Comparison of ENCODE assay signal across 22 cellular contexts in genomic region chr11:126522152-126522551, GRCh38.
"Had no signal": no experiment of that assay in that cellular context is flagged by ENCODE, and none has a peak within 500 bp of the region (broad histone marks: within the 10 kb centered on the region; RNA-seq: fewer than 3 reads in every experiment).

No MANE protein-coding gene starts in this region.

- H3K4me1 ChIP-seq: prostate gland, upper lobe of left lung had no signal

- H3K36me3 ChIP-seq: ovary, prostate gland, upper lobe of left lung had no signal

- H3K27me3 ChIP-seq: ovary, upper lobe of left lung had no signal

- DNase-seq: activated CD4-positive, alpha-beta T cell treated with anti-CD3 and anti-CD28 coated beads, Interleukin-2, amount 10 ng/mL, durations not matched to agents 7 days and 5 days; activated CD8-positive, alpha-beta memory T cell treated with anti-CD3 and anti-CD28 coated beads, Interleukin-2, amount 10 ng/mL, durations not matched to agents 7 days and 5 days; activated CD8-positive, alpha-beta T cell treated with anti-CD3 and anti-CD28 coated beads for 36 hours; activated naive CD4-positive, alpha-beta T cell treated with anti-CD3 and anti-CD28 coated beads, Interleukin-2, amount 10 ng/mL, durations not matched to agents 7 days and 5 days; activated T-cell treated with anti-CD3 and anti-CD28 coated beads for 4 hours; amygdala; cerebellar nuclear complex; erythroblast; glutamatergic neuron; kidney glomerular epithelial cell; left ventricle myocardium superior; midbrain; ovary; stimulated activated CD4-positive, alpha-beta T cell treated with anti-CD3 and anti-CD28 coated beads, Interleukin-12 subunit alpha, Interleukin-12 subunit beta, amount 100 ng/mL, for 4 hours; stimulated activated CD4-positive, alpha-beta T cell treated with anti-CD3 and anti-CD28 coated beads, Interleukin-4, amount 100 ng/mL, for 4 hours; stimulated activated naive CD8-positive, alpha-beta T cell treated with anti-CD3 and anti-CD28 coated beads, Interleukin-15, Interleukin-2, amounts not matched to agents 100 U/mL and 50 U/mL, for 24 hours; upper lobe of left lung had no signal

- H3K79me2 ChIP-seq: hepatocyte had no signal

- H3K9me3 ChIP-seq: ovary, prostate gland, upper lobe of left lung had no signal

- H2AFZ ChIP-seq: hepatocyte had no signal

- H3K27ac ChIP-seq: hepatocyte, ovary, prostate gland, upper lobe of left lung, VCaP had no signal

- H3K4me3 ChIP-seq: hepatocyte, ovary, prostate gland, upper lobe of left lung had no signal

- H3K4me2 ChIP-seq: hepatocyte had no signal

- ATAC-seq: activated CD4-positive, CD25-positive, alpha-beta regulatory T cell treated with anti-CD3 and anti-CD28 coated beads, Interleukin-2, amount 50 U/mL, for 24 hours; activated CD8-positive, alpha-beta memory T cell treated with anti-CD3 and anti-CD28 coated beads, Interleukin-2, amount 10 ng/mL, durations not matched to agents 7 days and 5 days; activated CD8-positive, alpha-beta T cell treated with anti-CD3 and anti-CD28 coated beads for 36 hours; left ventricle myocardium superior; natural killer cell treated with Interleukin-12 subunit alpha and Interleukin-12 subunit beta and Interleukin-15 and Interleukin-18, amount 100 ng/mL, for 72 hours; stimulated activated naive CD8-positive, alpha-beta T cell treated with anti-CD3 and anti-CD28 coated beads, Interleukin-15, Interleukin-2, amounts not matched to agents 100 U/mL and 50 U/mL, for 24 hours had no signal
